Comparison of ENCODE assay signal across 6 cellular contexts in genomic region chr9:129081388-129081889, GRCh38. TPM values are rescaled to one million over a fixed set of nuclear protein-coding genes. Genes with fewer than 3 reads are reported as not detected.
DNase-seq lines count a peak whose midpoint lies in the region; ATAC-seq, FAIRE-seq and TF ChIP-seq lines count a peak whose summit lies in the region.

No MANE protein-coding gene starts in this region.

- H3K9ac ChIP-seq in keratinocyte (ENCODE audit: control insufficient read depth, extremely low read depth, insufficient read depth, low read length), result peak overlapping the region; percentile 88

- H3K9me1 ChIP-seq in keratinocyte (ENCODE audit: control insufficient read depth, extremely low read depth, insufficient read depth, low read length), result no peaks in the 10 kb centered on the region

- ATAC-seq in T-cell (replicated peaks in 1 of 4) (no peak), GM18517 (IDR thresholded peaks at IDR 0.05; ENCODE audit: unreplicated experiment) (no peak)

- H3K9me3 ChIP-seq in keratinocyte (ENCODE audit: control insufficient read depth, low read depth, low read length), result no peaks in the 10 kb centered on the region

- H3K27me3 Mint-ChIP-seq in T-cell, result no peaks in the 10 kb centered on the region

- POLR2A ChIA-PET in T-cell (lab: Charles Lee), result no interaction called here

- no peaks in the 10 kb centered on the region for H3K9me3 Mint-ChIP-seq in T-cell

- dilution Hi-C loops in keratinocyte (cut with MboI; ENCODE audit: extremely low pct_ligation_motif_present, low sequenced_read_pairs), result no loop called here

- no peaks in the 10 kb centered on the region for H3K27me3 ChIP-seq in keratinocyte (ENCODE audit: control insufficient read depth, extremely low read depth, insufficient read depth, low read length)

- peaks cover 32% of the 10 kb centered on the region for H3K79me2 ChIP-seq in keratinocyte (ENCODE audit: control insufficient read depth, insufficient read depth, low read length)

- FAIRE-seq in GM19239 (lab: Jason Lieb, UNC) (no peak), keratinocyte (lab: Jason Lieb, UNC) (no peak)

- peaks cover 3% of the 10 kb centered on the region for H3K36me3 Mint-ChIP-seq in T-cell

- peaks cover 8 to 12% of the 10 kb centered on the region in 2 experiments for H3K36me3 ChIP-seq in keratinocyte (ENCODE audit: control insufficient read depth in 2 of 2, extremely low read depth in 1 of 2, insufficient read depth in 2 of 2, low read length in 2 of 2)

- DNase-seq in GM19239 (ENCODE audit: insufficient read length, low spot score) (peak; percentile 93), T-cell (peak in 1 of 34 experiments; percentile 13), keratinocyte (ENCODE audit: low read depth, low spot score) (peak; percentile 13), NCI-H1048 (lab: John Stamatoyannopoulos, UW) (no peak)
- no peak for DNase-seq in stimulated activated naive CD4-positive, alpha-beta T cell treated with Interleukin-2 at 50 U/mL for 16 hours (lab: John Stamatoyannopoulos, UW)

- TF ChIP-seq CTCF in keratinocyte (optimal IDR thresholded peaks at IDR 0.05 in 1 of 3, IDR thresholded peaks at IDR 0.05 in 1 of 3, conservative IDR thresholded peaks at IDR 0.05 in 1 of 3; ENCODE audit: extremely low read depth in 1 of 3, insufficient read depth in 2 of 3, low read length in 3 of 3), result no peak

- H3K27ac Mint-ChIP-seq in T-cell, result peak overlapping the region; percentile 57 to 72

- peaks cover 14% of the 10 kb centered on the region for H3K4me1 ChIP-seq in keratinocyte (ENCODE audit: control insufficient read depth, extremely low read depth, insufficient read depth, low read length)

- CTCF ChIA-PET in T-cell (lab: Charles Lee), result interaction anchor here in 1 of 2 donors (1.2 to 1.3 kb wide), 2 partner anchors 9 to 58 kb away, joined by 3 read pairs; no protein-coding TSS in a partner anchor

- H3K4me3 ChIP-seq in keratinocyte (ENCODE audit: control insufficient read depth in 2 of 3, extremely low read depth in 1 of 3, insufficient read depth in 2 of 3, low read depth in 1 of 3, low read length in 3 of 3), result peak overlapping the region; percentile 79 to 95 (median 93)

- peak overlapping the region; percentile 89 for H2AFZ ChIP-seq in keratinocyte (ENCODE audit: control insufficient read depth, low read length)

- H3K4me1 Mint-ChIP-seq in T-cell, result peaks cover 18 to 34% (median 31%) of the 10 kb centered on the region in 3 donors

- H4K20me1 ChIP-seq in keratinocyte (ENCODE audit: control insufficient read depth, extremely low read depth, insufficient read depth, low read length), result no peaks in the 10 kb centered on the region

- peak overlapping the region; percentile 85 to 94 (median 88) for H3K4me3 Mint-ChIP-seq in T-cell

- H3K4me2 ChIP-seq in keratinocyte (ENCODE audit: control insufficient read depth, extremely low read depth, insufficient read depth, low read depth, low read length), result peak overlapping the region; percentile 87

- H3K27ac ChIP-seq in keratinocyte (ENCODE audit: control insufficient read depth, insufficient read depth, low read length), result peak overlapping the region; percentile 67

RNA-seq across cellular contexts. Expression of gene DOLPP1, which starts 0.5 kb away (rescaled TPM):
- total RNA-seq in T-cell, result 10 to 100 TPM in 3 of 5 donors, 1 to 10 TPM in 2; 5.1 to 14.4 (median 11.8) TPM
- 14.2 to 17.7 TPM (median 16.7 TPM) in 3 replicates for polyA plus RNA-seq in keratinocyte
- 8.6 TPM for polyA plus RNA-seq in keratinocyte (2011; ENCODE audit: low read depth)
- 12.0 and 12.3 TPM in 2 replicates for polyA plus RNA-seq in keratinocyte (2011; cell fraction: cytosol; rRNA removed)
- polyA plus RNA-seq in keratinocyte (2011; cell fraction: nucleus; rRNA removed), result 30.2 and 33.2 TPM in 2 replicates
- 10.1 and 14.0 TPM in 2 replicates for polyA plus RNA-seq in keratinocyte (2012; ENCODE audit: low replicate concordance)
- polyA minus RNA-seq in keratinocyte, result 12.3 to 26.1 TPM (median 18.2 TPM) in 3 replicates
- 13.0 TPM for polyA minus RNA-seq in keratinocyte (2011; cell fraction: cytosol; rRNA and poly(A)+ RNA removed)
- polyA minus RNA-seq in keratinocyte (2011; cell fraction: nucleus; rRNA and poly(A)+ RNA removed), result 10.4 and 13.4 TPM in 2 replicates

RNA-seq across cellular contexts. Expression of gene CRAT, which starts 29.2 kb away (rescaled TPM):
- total RNA-seq in T-cell, result 10 to 100 TPM in 4 of 5 donors, 1 to 10 TPM in 1; 6.6 to 17.5 (median 13.9) TPM
- polyA plus RNA-seq in keratinocyte, result 6.5 to 12.5 TPM (median 8.2 TPM) in 3 replicates
- 4.9 TPM for polyA plus RNA-seq in keratinocyte (2011; ENCODE audit: low read depth)
- 9.8 and 18.3 TPM in 2 replicates for polyA plus RNA-seq in keratinocyte (2011; cell fraction: cytosol; rRNA removed)
- 10.5 and 15.6 TPM in 2 replicates for polyA plus RNA-seq in keratinocyte (2011; cell fraction: nucleus; rRNA removed)
- polyA plus RNA-seq in keratinocyte (2012; ENCODE audit: low replicate concordance), result 10.2 and 14.1 TPM in 2 replicates
- 9.7 to 30.8 TPM (median 11.2 TPM) in 3 replicates for polyA minus RNA-seq in keratinocyte
- polyA minus RNA-seq in keratinocyte (2011; cell fraction: cytosol; rRNA and poly(A)+ RNA removed), result 22.8 TPM
- polyA minus RNA-seq in keratinocyte (2011; cell fraction: nucleus; rRNA and poly(A)+ RNA removed), result 6.5 and 7.5 TPM in 2 replicates

RNA-seq across cellular contexts. Expression of gene PTPA, which starts 29.8 kb away (rescaled TPM):
- 10 to 100 TPM; 51.3 to 71.5 (median 65.5) TPM for total RNA-seq in T-cell
- 86.8 to 127 TPM (median 98.0 TPM) in 3 replicates for polyA plus RNA-seq in keratinocyte
- 14.6 TPM for polyA plus RNA-seq in keratinocyte (2011; ENCODE audit: low read depth)
- 80.8 and 81.8 TPM in 2 replicates for polyA plus RNA-seq in keratinocyte (2011; cell fraction: cytosol; rRNA removed)
- 77.5 and 93.2 TPM in 2 replicates for polyA plus RNA-seq in keratinocyte (2011; cell fraction: nucleus; rRNA removed)
- polyA plus RNA-seq in keratinocyte (2012; ENCODE audit: low replicate concordance), result 43.8 and 93.0 TPM in 2 replicates
- polyA minus RNA-seq in keratinocyte, result 113 to 151 TPM (median 121 TPM) in 3 replicates
- 77.1 TPM for polyA minus RNA-seq in keratinocyte (2011; cell fraction: cytosol; rRNA and poly(A)+ RNA removed)
- polyA minus RNA-seq in keratinocyte (2011; cell fraction: nucleus; rRNA and poly(A)+ RNA removed), result 43.4 and 67.5 TPM in 2 replicates

RNA-seq across cellular contexts. Expression of gene MIGA2, which starts 45.0 kb away (rescaled TPM):
- total RNA-seq in T-cell, result 10 to 100 TPM; 60.8 to 95.7 (median 83.4) TPM
- 8.5 to 15.0 TPM (median 9.5 TPM) in 3 replicates for polyA plus RNA-seq in keratinocyte
- polyA plus RNA-seq in keratinocyte (2011; ENCODE audit: low read depth), result 3.8 TPM
- polyA plus RNA-seq in keratinocyte (2011; cell fraction: cytosol; rRNA removed), result 3.6 and 7.1 TPM in 2 replicates
- 42.9 and 48.3 TPM in 2 replicates for polyA plus RNA-seq in keratinocyte (2011; cell fraction: nucleus; rRNA removed)
- polyA plus RNA-seq in keratinocyte (2012; ENCODE audit: low replicate concordance), result 10.3 and 14.9 TPM in 2 replicates
- polyA minus RNA-seq in keratinocyte, result 9.5 to 13.6 TPM (median 11.8 TPM) in 3 replicates
- polyA minus RNA-seq in keratinocyte (2011; cell fraction: cytosol; rRNA and poly(A)+ RNA removed), result 11.1 TPM
- 19.4 and 25.4 TPM in 2 replicates for polyA minus RNA-seq in keratinocyte (2011; cell fraction: nucleus; rRNA and poly(A)+ RNA removed)

RNA-seq across cellular contexts. Expression of gene SH3GLB2, which starts 53.3 kb away (rescaled TPM):
- total RNA-seq in T-cell, result 100 to 1,000 TPM in 3 of 5 donors, 10 to 100 TPM in 2; 85.8 to 140 (median 131) TPM
- polyA plus RNA-seq in keratinocyte, result 37.1 to 75.7 TPM (median 41.2 TPM) in 3 replicates
- polyA plus RNA-seq in keratinocyte (2011; ENCODE audit: low read depth), result 62.8 TPM
- polyA plus RNA-seq in keratinocyte (2011; cell fraction: cytosol; rRNA removed), result 23.7 and 32.8 TPM in 2 replicates
- 141 and 164 TPM in 2 replicates for polyA plus RNA-seq in keratinocyte (2011; cell fraction: nucleus; rRNA removed)
- polyA plus RNA-seq in keratinocyte (2012; ENCODE audit: low replicate concordance), result 27.5 and 73.3 TPM in 2 replicates
- 27.1 to 46.7 TPM (median 40.4 TPM) in 3 replicates for polyA minus RNA-seq in keratinocyte
- polyA minus RNA-seq in keratinocyte (2011; cell fraction: cytosol; rRNA and poly(A)+ RNA removed), result 29.7 TPM
- polyA minus RNA-seq in keratinocyte (2011; cell fraction: nucleus; rRNA and poly(A)+ RNA removed), result 16.1 and 16.6 TPM in 2 replicates

Comparison
In these comparisons a context has a peak if more than half of its experiments do, and no peak if none do; other contexts are left out.
1. DNase-seq: peak in GM19239 (single experiment) and keratinocyte (single experiment); none in NCI-H1048 (single experiment) and stimulated activated naive CD4-positive, alpha-beta T cell treated with Interleukin-2 at 50 U/mL for 16 hours (single experiment).